Comparison of ENCODE assay signal across 8 cellular contexts in the genomic region with DNA sequence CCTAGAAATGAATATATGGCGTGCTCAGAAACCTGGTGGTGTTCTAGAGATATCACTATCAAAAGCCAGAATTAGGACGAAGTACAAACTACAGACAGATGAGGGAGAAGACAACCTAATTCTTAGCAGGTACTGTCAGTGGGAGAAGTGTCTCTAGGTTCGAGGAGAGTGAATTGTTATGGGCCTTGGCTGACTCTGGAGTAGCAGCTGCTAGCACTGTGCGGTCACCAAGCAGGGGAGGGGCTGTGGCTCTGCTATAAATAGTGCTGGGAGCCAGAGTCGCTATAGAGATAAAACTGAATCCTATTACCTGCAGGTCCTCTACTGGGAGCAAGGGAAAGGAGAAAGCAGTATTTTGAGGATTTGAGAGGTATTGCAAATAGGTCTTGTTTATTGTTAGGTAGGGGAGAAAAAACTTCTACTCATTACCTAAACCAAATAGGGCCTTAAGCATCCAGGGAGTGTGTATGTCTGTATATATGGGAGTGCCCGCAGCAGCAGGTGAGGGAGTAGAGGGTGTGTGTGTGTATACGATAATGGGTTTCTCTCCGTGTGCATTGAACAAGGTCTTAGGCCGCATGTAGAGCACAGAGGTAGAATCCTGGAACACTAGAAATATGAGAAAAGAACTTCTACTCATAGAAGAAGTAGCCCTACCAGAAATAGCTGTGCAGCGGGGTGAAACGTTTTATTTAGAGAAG. TPM values are rescaled to one million over a fixed set of nuclear protein-coding genes. Genes with fewer than 3 reads are reported as not detected.
A peak's percentile ranks its signal among the peaks of the same experiment; 100 is the strongest.
DNase-seq lines count a peak whose midpoint lies in the region; ATAC-seq and TF ChIP-seq lines count a peak whose summit lies in the region.

No MANE protein-coding gene starts in this region.

- H3K79me1 ChIP-seq in H9 (ENCODE audit: insufficient read depth, low read depth, low read length, poor library complexity, severe bottlenecking), result no peaks in the 10 kb centered on the region

- no CpG with 5 or more reads among the region's 11 CpGs for WGBS in H9 (ENCODE audit: extremely low coverage, insufficient read length, low lambda C conversion rate)

- H3K23ac ChIP-seq in H9 (ENCODE audit: insufficient read length, low read depth, low read length), result no peak overlapping the region

- no peak overlapping the region for H4K8ac ChIP-seq in H9 (replicated peaks; ENCODE audit: insufficient read length, low read depth, low read length)

- no peak overlapping the region for H2BK20ac ChIP-seq in H9 (ENCODE audit: low read depth, low read length, poor library complexity, severe bottlenecking)

- H3K4me3 ChIP-seq in BLaER1 treated with 17β-estradiol and CSF1 and Interleukin-3, amounts not matched to agents 10 nM and 100 nM, result peak overlapping the region; percentile 63 to 84 (median 72); a peak in 16 of 20 replicates

- H2BK5ac ChIP-seq in H9 (ENCODE audit: insufficient read length, low read length), result no peak overlapping the region

- no peak overlapping the region for H4K91ac ChIP-seq in H9 (ENCODE audit: insufficient read length, low read depth, low read length)

- H3K23me2 ChIP-seq in H9 (ENCODE audit: insufficient read length, low read depth, low read length, poor library complexity, severe bottlenecking), result peaks cover 13% of the 10 kb centered on the region

- H3K4me2 ChIP-seq in BLaER1 treated with 17β-estradiol and CSF1 and Interleukin-3, amounts not matched to agents 10 nM and 100 nM, result peak overlapping the region; percentile 89 to 99 (median 95)
- no peak overlapping the region for H3K4me2 ChIP-seq in H9 (ENCODE audit: insufficient read depth, insufficient read length, low read length)

- H2BK12ac ChIP-seq in H9 (ENCODE audit: insufficient read length, low read depth, low read length), result no peak overlapping the region

- peak overlapping the region; percentile 19 to 87; a peak in 2 of 5 replicates for H3K4me3 Mint-ChIP-seq in H9
- peak overlapping the region; percentile 80 to 91 (median 87) for H3K4me3 Mint-ChIP-seq in immature natural killer cell

- no peak overlapping the region for H3K56ac ChIP-seq in H9 (ENCODE audit: insufficient read length, low read depth, low read length)

- H3K27ac Mint-ChIP-seq in H9, result no peak overlapping the region
- H3K27ac Mint-ChIP-seq in immature natural killer cell, result peak overlapping the region; percentile 83 to 96 (median 91)

- H3K9me3 Mint-ChIP-seq in H9 (no peaks in the 10 kb centered on the region), immature natural killer cell (no peaks in the 10 kb centered on the region)

- no peak overlapping the region for H4K5ac ChIP-seq in H9 (ENCODE audit: insufficient read length, low read depth, low read length)

- H3K14ac ChIP-seq in H9 (ENCODE audit: insufficient read depth, low read length), result no peak overlapping the region

- H3K9me3 ChIP-seq in BLaER1 treated with 17β-estradiol and CSF1 and Interleukin-3, amounts not matched to agents 10 nM and 100 nM (replicated peaks in 1 of 11), result no peaks in the 10 kb centered on the region
- H3K9me3 ChIP-seq in H9 (ENCODE audit: control insufficient read depth, low read depth, low read length), result no peaks in the 10 kb centered on the region

- peaks cover 0 to 42% (median 36%) of the 10 kb centered on the region in 11 experiments; a peak in 21 of 22 replicates for H3K36me3 ChIP-seq in BLaER1 treated with 17β-estradiol and CSF1 and Interleukin-3, amounts not matched to agents 10 nM and 100 nM

- no peak overlapping the region for H2AK5ac ChIP-seq in H9 (ENCODE audit: insufficient read length, low read length)

- peak overlapping the region in 4 of 11 experiments; percentile 46 to 100 (median 96); a peak in 3 of 22 replicates for H3K27ac ChIP-seq in BLaER1 treated with 17β-estradiol and CSF1 and Interleukin-3, amounts not matched to agents 10 nM and 100 nM
- no peak overlapping the region for H3K27ac ChIP-seq in H9 (ENCODE audit: insufficient read length, low read depth, low read length)

- DNase-seq in H9, result no peak
- peak; percentile 69 for DNase-seq in RPMI8226
- peak in 1 of 3 donors; percentile 24 for DNase-seq in immature natural killer cell
- no peak for DNase-seq in dedifferentiated amniotic fluid mesenchymal stem cell (ENCODE audit: extremely low spot score)
- no peak for DNase-seq in NCI-H128 (lab: John Stamatoyannopoulos, UW; ENCODE audit: unreplicated experiment)

- TF ChIP-seq CTCF in H9 (conservative IDR thresholded peaks at IDR 0.05), result no peak

- peaks cover 36 to 45% of the 10 kb centered on the region in 2 experiments for H3K4me1 Mint-ChIP-seq in H9
- peaks cover 57 to 73% of the 10 kb centered on the region in 2 donors for H3K4me1 Mint-ChIP-seq in immature natural killer cell

- peak overlapping the region; percentile 76 to 95 (median 86); a peak in 18 of 22 replicates for H3K9ac ChIP-seq in BLaER1 treated with 17β-estradiol and CSF1 and Interleukin-3, amounts not matched to agents 10 nM and 100 nM
- H3K9ac ChIP-seq in H9 (ENCODE audit: extremely low read depth, insufficient read length, low read length), result no peak overlapping the region

- peaks cover 51 to 67% (median 66%) of the 10 kb centered on the region in 11 experiments for H4K20me1 ChIP-seq in BLaER1 treated with 17β-estradiol and CSF1 and Interleukin-3, amounts not matched to agents 10 nM and 100 nM
- no peaks in the 10 kb centered on the region for H4K20me1 ChIP-seq in H9 (ENCODE audit: control insufficient read depth, insufficient read depth, insufficient read length)

- no peak overlapping the region for H3T11ph ChIP-seq in H9 (ENCODE audit: low read length)

- peaks cover 12% of the 10 kb centered on the region; the same call in 1 of the 2 replicates for H3K79me2 ChIP-seq in H9 (ENCODE audit: insufficient read depth, low read length)

- H3K36me3 Mint-ChIP-seq in H9 (ENCODE audit: insufficient read depth in 1 of 3, low read depth in 3 of 3) (peaks cover 16 to 30% (median 25%) of the 10 kb centered on the region in 3 experiments; a peak in 6 of 7 replicates), immature natural killer cell (peaks cover 9 to 25% (median 13%) of the 10 kb centered on the region in 3 donors)

- no peak for ATAC-seq in GM21390 (IDR thresholded peaks at IDR 0.05; ENCODE audit: unreplicated experiment)
- no peak for ATAC-seq in GM18907 (IDR thresholded peaks at IDR 0.05; ENCODE audit: unreplicated experiment)

- H2BK120ac ChIP-seq in H9 (ENCODE audit: low read depth, low read length, poor library complexity, severe bottlenecking), result no peak overlapping the region

- H3K27me3 ChIP-seq in BLaER1 treated with 17β-estradiol and CSF1 and Interleukin-3, amounts not matched to agents 10 nM and 100 nM, result no peaks in the 10 kb centered on the region
- H3K27me3 ChIP-seq in H9 (ENCODE audit: insufficient read depth, low read length), result no peaks in the 10 kb centered on the region

- H2BK15ac ChIP-seq in H9 (ENCODE audit: low read depth, low read length), result no peak overlapping the region

- H3K27me3 Mint-ChIP-seq in H9 (ENCODE audit: low read depth) (no peaks in the 10 kb centered on the region), immature natural killer cell (ENCODE audit: low read depth in 3 of 3) (peaks cover 12 to 22% (median 16%) of the 10 kb centered on the region in 3 donors)

- H3K4me1 ChIP-seq in BLaER1 treated with 17β-estradiol and CSF1 and Interleukin-3, amounts not matched to agents 10 nM and 100 nM, result peaks cover 40 to 58% (median 54%) of the 10 kb centered on the region in 10 experiments
- peaks cover 7% of the 10 kb centered on the region; the same call in 1 of the 2 replicates for H3K4me1 ChIP-seq in H9 (ENCODE audit: insufficient read depth, low read length)

- no peak overlapping the region for H2AFZ ChIP-seq in H9 (ENCODE audit: low read length)

- H3K18ac ChIP-seq in H9 (ENCODE audit: insufficient read length, low read depth, low read length), result no peak overlapping the region

- no peak overlapping the region for H3K4ac ChIP-seq in H9 (ENCODE audit: low read depth, low read length)

RNA-seq across cellular contexts. Expression of gene MADD, which starts 2.2 kb away (rescaled TPM):
- total RNA-seq in H9 (2021), result 36.9 and 41.0 TPM in 2 replicates
- polyA plus RNA-seq in immature natural killer cell, result 10 to 100 TPM; 14.7 to 42.7 (median 19.3) TPM

RNA-seq across cellular contexts. Expression of gene NR1H3, which starts 14.3 kb away (rescaled TPM):
- 25.2 and 26.3 TPM in 2 replicates for total RNA-seq in H9 (2021)
- 10 to 100 TPM; 14.8 to 20.3 (median 19.8) TPM for polyA plus RNA-seq in immature natural killer cell

RNA-seq across cellular contexts. Expression of gene ACP2, which starts 23.5 kb away (rescaled TPM):
- 29.3 and 29.5 TPM in 2 replicates for total RNA-seq in H9 (2021)
- 10 to 100 TPM in 2 of 3 donors, 1 to 10 TPM in 1; 6.6 to 20.1 (median 19.2) TPM for polyA plus RNA-seq in immature natural killer cell

RNA-seq across cellular contexts. Expression of gene DDB2, which starts 57.3 kb away (rescaled TPM):
- 65.0 and 67.0 TPM in 2 replicates for total RNA-seq in H9 (2021)
- polyA plus RNA-seq in immature natural killer cell, result 10 to 100 TPM; 27.4 to 39.3 (median 35.4) TPM

Comparison
In these comparisons a context has a peak if more than half of its experiments do, and no peak if none do; other contexts are left out.
1. H3K27ac Mint-ChIP-seq: peak in immature natural killer cell (6 of 6); none in H9 (0 of 3).